Comparison of ENCODE assay signal across 8 cellular contexts in genomic region chr14:34628681-34629135, GRCh38. TPM values are rescaled to one million over a fixed set of nuclear protein-coding genes. Genes with fewer than 3 reads are reported as not detected.
DNase-seq lines count a peak whose midpoint lies in the region; ATAC-seq and TF ChIP-seq lines count a peak whose summit lies in the region.

No MANE protein-coding gene starts in this region.

- H3K4me3 ChIP-seq in GM12875 (ENCODE audit: low read depth, low read length) (peak overlapping the region; percentile 7), SJSA1 (peak overlapping the region; percentile 97; the same call in 1 of the 2 replicates), breast epithelium (peak overlapping the region; percentile 94 to 99 (median 94)), lower lobe of right lung (peak overlapping the region; percentile 98), vagina (peak overlapping the region; percentile 92 to 97)

- TF ChIP-seq POLR2A in breast epithelium (IDR thresholded peaks at IDR 0.05) (no peak), vagina (IDR thresholded peaks at IDR 0.05) (no peak)

- intact Hi-C loops in breast epithelium (cut with DNase I; ENCODE audit: low total_unique reads): no loop called here
- intact Hi-C loops in lower lobe of right lung (cut with DNase I): no loop called here
- intact Hi-C loops in vagina (cut with DNase I): no loop called here

- no peaks in the 10 kb centered on the region for H3K9me3 ChIP-seq in SJSA1 (replicated peaks)
- H3K9me3 ChIP-seq in breast epithelium: no peaks in the 10 kb centered on the region
- H3K9me3 ChIP-seq in lower lobe of right lung: no peaks in the 10 kb centered on the region
- no peaks in the 10 kb centered on the region for H3K9me3 ChIP-seq in vagina

- H3K27me3 ChIP-seq in SJSA1 (replicated peaks) (no peaks in the 10 kb centered on the region), breast epithelium (no peaks in the 10 kb centered on the region), lower lobe of right lung (ENCODE audit: low read depth) (no peaks in the 10 kb centered on the region), vagina (no peaks in the 10 kb centered on the region)

- H3K36me3 ChIP-seq in SJSA1 (peaks cover 19% of the 10 kb centered on the region), breast epithelium (no peaks in the 10 kb centered on the region), lower lobe of right lung (peaks cover 14% of the 10 kb centered on the region), vagina (no peaks in the 10 kb centered on the region)

- no peak for DNase-seq in SJSA1 (ENCODE audit: low read depth in 1 of 2, low spot score in 2 of 2)
- no peak for DNase-seq in breast epithelium (ENCODE audit: low spot score in 2 of 2)
- DNase-seq in lower lobe of right lung: no peak
- DNase-seq in vagina (ENCODE audit: extremely low spot score in 2 of 2): no peak
- DNase-seq in NCI-H1105 (lab: John Stamatoyannopoulos, UW): no peak
- no peak for DNase-seq in NCI-H1436 treated with DMSO at 0.1 percent for 48 hours (lab: John Stamatoyannopoulos, UW)
- no peak for DNase-seq in SK-N-DZ (ENCODE audit: low spot score)

- ATAC-seq in lower lobe of right lung: peak in 1 of 2 donors; percentile 47

- H3K27ac ChIP-seq in SJSA1 (no peak overlapping the region), breast epithelium (no peak overlapping the region), lower lobe of right lung (no peak overlapping the region), vagina (peak overlapping the region; percentile 98)

- H3K4me1 ChIP-seq in SJSA1 (replicated peaks): peaks cover 14% of the 10 kb centered on the region
- H3K4me1 ChIP-seq in breast epithelium: no peaks in the 10 kb centered on the region
- peaks cover 5% of the 10 kb centered on the region for H3K4me1 ChIP-seq in lower lobe of right lung
- H3K4me1 ChIP-seq in vagina: peaks cover 26% of the 10 kb centered on the region

- no peak for TF ChIP-seq CTCF in GM12875 (IDR thresholded peaks at IDR 0.05; ENCODE audit: borderline replicate concordance, insufficient read depth, low read depth, low read length)
- TF ChIP-seq CTCF in breast epithelium (IDR thresholded peaks at IDR 0.05): no peak
- no peak for TF ChIP-seq CTCF in lower lobe of right lung (IDR thresholded peaks at IDR 0.05)
- TF ChIP-seq CTCF in vagina (IDR thresholded peaks at IDR 0.05): no peak

RNA-seq across cellular contexts. Expression of gene SNX6, which starts 1.2 kb away (rescaled TPM):
- total RNA-seq in SJSA1 (2014; rRNA removed; shearing (Covaris generic)): 131 and 199 TPM in 2 replicates
- total RNA-seq in breast epithelium: 100 to 1,000 TPM in 2 of 3 donors, 10 to 100 TPM in 1; 64.2 to 129 (median 127) TPM
- 70.7 TPM for total RNA-seq in lower lobe of right lung
- 46.4 TPM for total RNA-seq in vagina
- 91.3 and 152 TPM in 2 replicates for polyA plus RNA-seq in SK-N-DZ (2014; cell fraction: cytosol; rRNA removed)
- 81.4 and 94.9 TPM in 2 replicates for polyA plus RNA-seq in SK-N-DZ (2014; cell fraction: nucleus; rRNA removed)

Comparison
In these comparisons a context has a peak if more than half of its experiments do, and no peak if none do; other contexts are left out.
1. H3K4me3 ChIP-seq: peak in every context shown above with its lines; median percentile 98 in lower lobe of right lung; 97 in SJSA1; 94 in vagina; 94 in breast epithelium; 7 in GM12875.